Comparison of ENCODE assay signal across 1 cellular context in the genomic region with DNA sequence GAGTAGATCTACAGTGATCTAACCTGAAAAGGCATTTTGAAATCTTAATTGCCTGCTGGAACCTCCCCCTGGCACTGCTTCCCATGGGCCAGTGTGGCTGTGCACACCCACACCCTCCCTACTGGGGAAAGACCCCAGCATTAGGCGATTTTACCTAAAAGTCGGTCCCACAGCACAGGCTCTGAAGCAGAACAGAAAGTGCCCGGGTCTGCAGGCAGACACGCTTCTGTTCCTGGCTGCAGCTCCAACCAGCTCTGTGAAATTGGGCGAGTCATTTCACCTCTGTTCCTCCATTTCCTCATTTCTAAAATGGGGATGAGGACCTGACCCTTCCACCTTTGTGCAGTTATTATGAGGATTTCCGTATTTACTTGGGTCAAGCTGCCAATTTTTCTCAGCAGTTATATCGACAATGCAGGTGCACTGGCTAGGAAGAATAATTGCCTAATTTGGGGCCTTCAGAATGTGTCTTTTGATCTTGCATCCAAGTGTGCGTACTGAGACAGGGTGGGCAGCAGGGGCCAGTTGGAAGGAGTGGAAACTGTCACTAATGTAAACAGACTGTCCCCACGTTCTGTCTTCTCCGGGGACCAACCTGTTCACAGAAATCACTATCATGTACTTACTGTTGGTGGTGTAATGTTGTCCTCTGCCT.
TF ChIP-seq lines count a peak whose summit lies in the region.

No MANE protein-coding gene starts in this region.

TF ChIP-seq in HepG2, 621 proteins besides CTCF, POLR2A, EP300 and RAD21 (continued from another document):
- TF ChIP-seq, protein P1, sequence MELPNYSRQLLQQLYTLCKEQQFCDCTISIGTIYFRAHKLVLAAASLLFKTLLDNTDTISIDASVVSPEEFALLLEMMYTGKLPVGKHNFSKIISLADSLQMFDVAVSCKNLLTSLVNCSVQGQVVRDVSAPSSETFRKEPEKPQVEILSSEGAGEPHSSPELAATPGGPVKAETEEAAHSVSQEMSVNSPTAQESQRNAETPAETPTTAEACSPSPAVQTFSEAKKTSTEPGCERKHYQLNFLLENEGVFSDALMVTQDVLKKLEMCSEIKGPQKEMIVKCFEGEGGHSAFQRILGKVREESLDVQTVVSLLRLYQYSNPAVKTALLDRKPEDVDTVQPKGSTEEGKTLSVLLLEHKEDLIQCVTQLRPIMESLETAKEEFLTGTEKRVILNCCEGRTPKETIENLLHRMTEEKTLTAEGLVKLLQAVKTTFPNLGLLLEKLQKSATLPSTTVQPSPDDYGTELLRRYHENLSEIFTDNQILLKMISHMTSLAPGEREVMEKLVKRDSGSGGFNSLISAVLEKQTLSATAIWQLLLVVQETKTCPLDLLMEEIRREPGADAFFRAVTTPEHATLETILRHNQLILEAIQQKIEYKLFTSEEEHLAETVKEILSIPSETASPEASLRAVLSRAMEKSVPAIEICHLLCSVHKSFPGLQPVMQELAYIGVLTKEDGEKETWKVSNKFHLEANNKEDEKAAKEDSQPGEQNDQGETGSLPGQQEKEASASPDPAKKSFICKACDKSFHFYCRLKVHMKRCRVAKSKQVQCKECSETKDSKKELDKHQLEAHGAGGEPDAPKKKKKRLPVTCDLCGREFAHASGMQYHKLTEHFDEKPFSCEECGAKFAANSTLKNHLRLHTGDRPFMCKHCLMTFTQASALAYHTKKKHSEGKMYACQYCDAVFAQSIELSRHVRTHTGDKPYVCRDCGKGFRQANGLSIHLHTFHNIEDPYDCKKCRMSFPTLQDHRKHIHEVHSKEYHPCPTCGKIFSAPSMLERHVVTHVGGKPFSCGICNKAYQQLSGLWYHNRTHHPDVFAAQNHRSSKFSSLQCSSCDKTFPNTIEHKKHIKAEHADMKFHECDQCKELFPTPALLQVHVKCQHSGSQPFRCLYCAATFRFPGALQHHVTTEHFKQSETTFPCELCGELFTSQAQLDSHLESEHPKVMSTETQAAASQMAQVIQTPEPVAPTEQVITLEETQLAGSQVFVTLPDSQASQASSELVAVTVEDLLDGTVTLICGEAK (IDR thresholded peaks at IDR 0.05), result no peak
- TF ChIP-seq, protein P1 (CRISPR knock-in tag; IDR thresholded peaks at IDR 0.05), result 0 out of 2 replicates have a peak, but pooled peaks have one; percentile 16
- TF ChIP-seq, protein P2, sequence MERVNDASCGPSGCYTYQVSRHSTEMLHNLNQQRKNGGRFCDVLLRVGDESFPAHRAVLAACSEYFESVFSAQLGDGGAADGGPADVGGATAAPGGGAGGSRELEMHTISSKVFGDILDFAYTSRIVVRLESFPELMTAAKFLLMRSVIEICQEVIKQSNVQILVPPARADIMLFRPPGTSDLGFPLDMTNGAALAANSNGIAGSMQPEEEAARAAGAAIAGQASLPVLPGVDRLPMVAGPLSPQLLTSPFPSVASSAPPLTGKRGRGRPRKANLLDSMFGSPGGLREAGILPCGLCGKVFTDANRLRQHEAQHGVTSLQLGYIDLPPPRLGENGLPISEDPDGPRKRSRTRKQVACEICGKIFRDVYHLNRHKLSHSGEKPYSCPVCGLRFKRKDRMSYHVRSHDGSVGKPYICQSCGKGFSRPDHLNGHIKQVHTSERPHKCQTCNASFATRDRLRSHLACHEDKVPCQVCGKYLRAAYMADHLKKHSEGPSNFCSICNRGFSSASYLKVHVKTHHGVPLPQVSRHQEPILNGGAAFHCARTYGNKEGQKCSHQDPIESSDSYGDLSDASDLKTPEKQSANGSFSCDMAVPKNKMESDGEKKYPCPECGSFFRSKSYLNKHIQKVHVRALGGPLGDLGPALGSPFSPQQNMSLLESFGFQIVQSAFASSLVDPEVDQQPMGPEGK (CRISPR knock-in tag; IDR thresholded peaks at IDR 0.05), result 0 out of 2 replicates have a peak, but pooled peaks have one; percentile 32
- TF ChIP-seq RBFOX2 (IDR thresholded peaks at IDR 0.05; ENCODE audit: low read depth, low read length) (peak; percentile 5; the same call in 1 of the 2 replicates), AKAP8 (CRISPR knock-in tag; IDR thresholded peaks at IDR 0.05) (peak; percentile 76), ZC3H13 (CRISPR knock-in tag; IDR thresholded peaks at IDR 0.05) (peak; percentile 41; the same call in 1 of the 2 replicates), GFI1 (CRISPR knock-in tag; IDR thresholded peaks at IDR 0.05; ENCODE audit: borderline replicate concordance) (no peak), ZBTB7B (CRISPR knock-in tag; IDR thresholded peaks at IDR 0.05) (0 out of 2 replicates have a peak, but pooled peaks have one; percentile 45), ZBTB38 (CRISPR knock-in tag; IDR thresholded peaks at IDR 0.05) (peak; percentile 78), GATAD1 (CRISPR knock-in tag; IDR thresholded peaks at IDR 0.05) (no peak), POLR2G (IDR thresholded peaks at IDR 0.05; ENCODE audit: low read depth, low read length) (peak; percentile 6; the same call in 1 of the 2 replicates), SALL1 (CRISPR knock-in tag; IDR thresholded peaks at IDR 0.05) (0 out of 2 replicates have a peak, but pooled peaks have one; percentile 23)
